11 cellular contexts compared by ENCODE assay signal in genomic region chr10:28991326-28991725, GRCh38.
DNase-seq lines count a peak whose midpoint lies in the region; ATAC-seq and TF ChIP-seq lines count a peak whose summit lies in the region.
"Had no signal": no experiment of that assay in that cellular context is flagged by ENCODE, and none has a peak within 500 bp of the region (broad histone marks: within the 10 kb centered on the region; RNA-seq: fewer than 3 reads in every experiment).

No MANE protein-coding gene starts in this region.

- H3K9me3 ChIP-seq in SK-N-SH, result no peaks in the 10 kb centered on the region
- H3K9me3 ChIP-seq in hepatocyte (ENCODE audit: low read depth), result no peaks in the 10 kb centered on the region
- no peaks in the 10 kb centered on the region for H3K9me3 ChIP-seq in upper lobe of left lung
- H3K9me3 ChIP-seq: prostate gland had no signal

- no peak overlapping the region for H3K4me2 ChIP-seq in SK-N-SH
- H3K4me2 ChIP-seq in hepatocyte, result no peak overlapping the region

- H3F3A ChIP-seq in SK-N-SH (replicated peaks; ENCODE audit: insufficient read depth), result peaks cover 4% of the 10 kb centered on the region

- no peaks in the 10 kb centered on the region for H3K79me2 ChIP-seq in SK-N-SH (ENCODE audit: insufficient read depth)
- H3K79me2 ChIP-seq in hepatocyte, result no peaks in the 10 kb centered on the region

- H3K27ac ChIP-seq in SK-N-SH (ENCODE audit: low read depth in 2 of 2, low read length in 1 of 2) (no peak overlapping the region), hepatocyte (peak overlapping the region; percentile 2), upper lobe of left lung (no peak overlapping the region)
- H3K27ac ChIP-seq: prostate gland had no signal

- TF ChIP-seq CTCF in SK-N-SH (IDR thresholded peaks at IDR 0.05), result no peak
- TF ChIP-seq CTCF in astrocyte of the spinal cord (IDR thresholded peaks at IDR 0.05; ENCODE audit: low read depth, low read length), result no peak
- no peak for TF ChIP-seq CTCF in hepatocyte (IDR thresholded peaks at IDR 0.05; ENCODE audit: poor library complexity)
- no peak for TF ChIP-seq CTCF in upper lobe of left lung (IDR thresholded peaks at IDR 0.05)

- no peak for TF ChIP-seq RAD21 in SK-N-SH (IDR thresholded peaks at IDR 0.05; ENCODE audit: low read length)

- in situ Hi-C loops in astrocyte of the spinal cord (cut with HindIII; ENCODE audit: low sequenced_read_pairs), result no loop called here

- H3K4me3 ChIP-seq in SK-N-SH (ENCODE audit: low read depth in 2 of 2, low read length in 1 of 2), result no peak overlapping the region
- no peak overlapping the region for H3K4me3 ChIP-seq in astrocyte of the spinal cord (ENCODE audit: low read depth, low read length)
- no peak overlapping the region for H3K4me3 ChIP-seq in hepatocyte
- H3K4me3 ChIP-seq in upper lobe of left lung, result no peak overlapping the region
- H3K4me3 ChIP-seq: dorsolateral prefrontal cortex, GM12878, prostate gland had no signal

- DNase-seq in SK-N-SH (no peak), astrocyte of the spinal cord (ENCODE audit: low read depth, low spot score) (peak; percentile 77), hepatocyte (ENCODE audit: low spot score) (peak; percentile 48), upper lobe of left lung (peak in 1 of 2 donors; percentile 58), NCI-H510A treated with DMSO at 0.1 percent for 48 hours (lab: John Stamatoyannopoulos, UW) (no peak)
- DNase-seq in activated T-cell treated with anti-CD3 and anti-CD28 coated beads, Interleukin-2, amount 50 U/mL, for 48 hours, result no peak
- DNase-seq: dorsolateral prefrontal cortex had no signal

- H2AFZ ChIP-seq in SK-N-SH (ENCODE audit: low read depth) (no peak overlapping the region), hepatocyte (no peak overlapping the region)

- no peak for TF ChIP-seq POLR2A in upper lobe of left lung (IDR thresholded peaks at IDR 0.05)

- no peaks in the 10 kb centered on the region for H3K36me3 ChIP-seq in SK-N-SH (replicated peaks in 1 of 2; ENCODE audit: control insufficient read depth in 1 of 2, insufficient read depth in 2 of 2, low read length in 1 of 2)
- H3K36me3 ChIP-seq in hepatocyte (replicated peaks; ENCODE audit: insufficient read depth, low read depth), result no peaks in the 10 kb centered on the region
- H3K36me3 ChIP-seq in upper lobe of left lung, result no peaks in the 10 kb centered on the region
- H3K36me3 ChIP-seq: prostate gland had no signal

- no peaks in the 10 kb centered on the region for H4K20me1 ChIP-seq in SK-N-SH (ENCODE audit: insufficient read depth)
- no peaks in the 10 kb centered on the region for H4K20me1 ChIP-seq in hepatocyte (ENCODE audit: insufficient read depth, poor library complexity, severe bottlenecking)

- POLR2A ChIA-PET in SK-N-SH (lab: Yijun Ruan, JAX), result no interaction called here

- TF ChIP-seq EP300 in SK-N-SH (IDR thresholded peaks at IDR 0.05; ENCODE audit: borderline replicate concordance in 1 of 2, low read depth in 1 of 2, low read length in 1 of 2) (no peak), upper lobe of left lung (IDR thresholded peaks at IDR 0.05) (no peak)

- H3K27me3 ChIP-seq in SK-N-SH (ENCODE audit: insufficient read depth) (no peaks in the 10 kb centered on the region), hepatocyte (no peaks in the 10 kb centered on the region), upper lobe of left lung (no peaks in the 10 kb centered on the region)

- CTCF ChIA-PET in SK-N-SH (lab: Yijun Ruan, JAX), result interaction anchor here (0.7 to 3.0 kb wide), 16 partner anchors 10 to 327 kb away, joined by 3 to 24 read pairs (median 4); partner anchors contain the start of gene BAMBI

- no peaks in the 10 kb centered on the region for H3K9me2 ChIP-seq in SK-N-SH
- no peaks in the 10 kb centered on the region for H3K9me2 ChIP-seq in hepatocyte (replicated peaks; ENCODE audit: insufficient read depth)

- H3K4me1 ChIP-seq in SK-N-SH (ENCODE audit: control insufficient read depth in 1 of 2, insufficient read depth in 2 of 2, low read depth in 1 of 2, low read length in 1 of 2), result no peaks in the 10 kb centered on the region; a peak in 1 of 4 replicates
- H3K4me1 ChIP-seq in hepatocyte (ENCODE audit: insufficient read depth), result no peaks in the 10 kb centered on the region
- peaks cover 0 to 8% (median 2%) of the 10 kb centered on the region in 4 donors for H3K4me1 ChIP-seq in upper lobe of left lung
- H3K4me1 ChIP-seq: prostate gland had no signal

- WGBS in SK-N-SH (ENCODE audit: low lambda C conversion rate), result 77% methylated on average over 6 of the region's 6 CpGs
- WGBS in hepatocyte (ENCODE audit: low lambda C conversion rate, missing lambda C conversion rate), result 71% methylated on average over 6 of the region's 6 CpGs
- 63 to 64% methylated on average over 6 of the region's 6 CpGs for WGBS in upper lobe of left lung, 2 donors

- ATAC-seq in SK-N-SH treated with all-trans-retinoic acid at 6 μM for 48 hours (peak; percentile 40; the same call in 2 of the 3 replicates), upper lobe of left lung (ENCODE audit: low FRiP score in 2 of 2) (peak; percentile 74 to 88), GM21528 (IDR thresholded peaks at IDR 0.05; ENCODE audit: low FRiP score, unreplicated experiment) (no peak)

- no peak overlapping the region for H3K9ac ChIP-seq in SK-N-SH

TF ChIP-seq in SK-N-SH treated with all-trans-retinoic acid at 6 μM for 48 hours, 23 proteins besides CTCF, POLR2A, EP300 and RAD21:
- TF ChIP-seq ZC3H10 (CRISPR knock-in tag; IDR thresholded peaks at IDR 0.05), result no peak
- TF ChIP-seq, protein P1, sequence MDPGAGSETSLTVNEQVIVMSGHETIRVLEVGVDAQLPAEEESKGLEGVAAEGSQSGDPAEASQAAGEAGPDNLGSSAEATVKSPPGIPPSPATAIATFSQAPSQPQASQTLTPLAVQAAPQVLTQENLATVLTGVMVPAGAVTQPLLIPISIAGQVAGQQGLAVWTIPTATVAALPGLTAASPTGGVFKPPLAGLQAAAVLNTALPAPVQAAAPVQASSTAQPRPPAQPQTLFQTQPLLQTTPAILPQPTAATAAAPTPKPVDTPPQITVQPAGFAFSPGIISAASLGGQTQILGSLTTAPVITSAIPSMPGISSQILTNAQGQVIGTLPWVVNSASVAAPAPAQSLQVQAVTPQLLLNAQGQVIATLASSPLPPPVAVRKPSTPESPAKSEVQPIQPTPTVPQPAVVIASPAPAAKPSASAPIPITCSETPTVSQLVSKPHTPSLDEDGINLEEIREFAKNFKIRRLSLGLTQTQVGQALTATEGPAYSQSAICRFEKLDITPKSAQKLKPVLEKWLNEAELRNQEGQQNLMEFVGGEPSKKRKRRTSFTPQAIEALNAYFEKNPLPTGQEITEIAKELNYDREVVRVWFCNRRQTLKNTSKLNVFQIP (CRISPR knock-in tag; IDR thresholded peaks at IDR 0.05; ENCODE audit: borderline replicate concordance, low read depth), result no peak
- TF ChIP-seq OSR1 (CRISPR knock-in tag; IDR thresholded peaks at IDR 0.05), result no peak
- no peak for TF ChIP-seq ZNF8 (CRISPR knock-in tag; IDR thresholded peaks at IDR 0.05)
- no peak for TF ChIP-seq ZNF70 (CRISPR knock-in tag; IDR thresholded peaks at IDR 0.05)
- no peak for TF ChIP-seq PPARA (CRISPR knock-in tag; IDR thresholded peaks at IDR 0.05; ENCODE audit: borderline replicate concordance)
- no peak for TF ChIP-seq BACH2 (CRISPR knock-in tag; IDR thresholded peaks at IDR 0.05; ENCODE audit: borderline replicate concordance)
- no peak for TF ChIP-seq ZFP3 (CRISPR knock-in tag; IDR thresholded peaks at IDR 0.05)
- TF ChIP-seq ZFP30 (CRISPR knock-in tag; IDR thresholded peaks at IDR 0.05), result no peak
- no peak for TF ChIP-seq GLIS3 (CRISPR knock-in tag; IDR thresholded peaks at IDR 0.05)
- no peak for TF ChIP-seq SNAI2 (CRISPR knock-in tag; IDR thresholded peaks at IDR 0.05)
- no peak for TF ChIP-seq TCF4 (CRISPR knock-in tag; IDR thresholded peaks at IDR 0.05; ENCODE audit: borderline replicate concordance)

TF ChIP-seq in SK-N-SH, 30 proteins besides CTCF, POLR2A, EP300 and RAD21:
- TF ChIP-seq GABPA (IDR thresholded peaks at IDR 0.05; ENCODE audit: low read depth), result no peak
- TF ChIP-seq FOXM1 (IDR thresholded peaks at IDR 0.05; ENCODE audit: low read depth), result no peak
- TF ChIP-seq CHD2 (IDR thresholded peaks at IDR 0.05; ENCODE audit: low read length, partially characterized antibody), result no peak
- TF ChIP-seq NFIC (IDR thresholded peaks at IDR 0.05; ENCODE audit: borderline replicate concordance), result no peak
- no peak for TF ChIP-seq MXI1 (IDR thresholded peaks at IDR 0.05; ENCODE audit: low read depth, low read length)
- TF ChIP-seq NRF1 (IDR thresholded peaks at IDR 0.05; ENCODE audit: low read depth, low read length), result no peak
- TF ChIP-seq RCOR1 (IDR thresholded peaks at IDR 0.05; ENCODE audit: low read length), result no peak
- TF ChIP-seq EZH2phosphoT487 (IDR thresholded peaks at IDR 0.05; ENCODE audit: borderline replicate concordance, low read depth), result no peak

Comparison
In these comparisons a context has a peak if more than half of its experiments do, and no peak if none do; other contexts are left out.
1. DNase-seq: peak in astrocyte of the spinal cord (single experiment) and hepatocyte (single experiment); none in SK-N-SH (single experiment), activated T-cell treated with anti-CD3 and anti-CD28 coated beads, Interleukin-2, amount 50 U/mL, for 48 hours (0 of 2) and NCI-H510A treated with DMSO at 0.1 percent for 48 hours (single experiment).